ENCODE assay signal across 1 cellular context in genomic region chrX:123405231-123405630, GRCh38.
TF ChIP-seq lines count a peak whose summit lies in the region.

No MANE protein-coding gene starts in this region.

TF ChIP-seq in GM23338, 12 proteins besides CTCF, POLR2A, EP300 and RAD21:
- no peak for TF ChIP-seq ZNF462 (CRISPR knock-in tag; IDR thresholded peaks at IDR 0.05)
- no peak for TF ChIP-seq EZH2 (IDR thresholded peaks at IDR 0.05; ENCODE audit: low read depth, unreplicated experiment)
- no peak for TF ChIP-seq ZNF331 (CRISPR knock-in tag; IDR thresholded peaks at IDR 0.05; ENCODE audit: low read depth)
- TF ChIP-seq POLR2AphosphoS5 (IDR thresholded peaks at IDR 0.05; ENCODE audit: low read depth) = no peak
- TF ChIP-seq ZNF114 (CRISPR knock-in tag; IDR thresholded peaks at IDR 0.05) = no peak
- no peak for TF ChIP-seq REST (IDR thresholded peaks at IDR 0.05; ENCODE audit: unreplicated experiment)
- TF ChIP-seq JUNB (IDR thresholded peaks at IDR 0.05; ENCODE audit: unreplicated experiment) = no peak
